Comparison of ENCODE assay signal across 8 cellular contexts in the genomic region with DNA sequence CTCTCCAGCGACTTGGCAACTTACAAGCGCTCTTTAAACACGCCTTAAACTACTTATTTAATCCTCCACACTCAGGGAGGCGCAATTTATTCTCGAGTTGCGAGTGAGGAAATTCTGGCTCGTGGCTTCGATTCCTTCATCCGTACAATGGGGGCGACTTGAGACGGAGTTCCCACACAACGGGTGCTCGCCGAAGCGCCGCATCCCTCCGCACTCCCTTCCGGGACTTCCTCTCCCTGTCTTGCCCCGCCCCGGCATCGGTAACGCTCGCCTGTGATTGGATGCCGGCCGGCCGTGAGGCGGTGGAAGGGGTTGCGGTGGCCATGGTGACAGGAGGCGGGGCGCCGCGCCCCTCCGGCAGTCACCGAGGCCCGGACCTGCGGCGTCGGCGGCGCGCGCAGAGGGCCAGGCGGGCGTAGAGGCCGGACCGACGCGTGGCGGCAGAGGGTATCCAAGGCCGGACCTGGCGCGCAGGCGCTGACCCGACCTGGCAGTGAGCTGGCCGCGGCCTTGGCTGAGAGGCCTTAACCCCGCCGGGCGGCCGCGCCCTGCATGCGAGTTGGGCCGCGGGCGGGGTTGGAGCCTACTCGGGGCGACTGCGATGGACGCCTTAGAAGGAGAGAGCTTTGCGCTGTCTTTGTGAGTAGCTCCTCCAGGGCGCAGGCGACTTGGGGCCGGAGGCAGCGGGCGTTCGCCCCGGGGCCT. TPM values are rescaled to one million over a fixed set of nuclear protein-coding genes. Genes with fewer than 3 reads are reported as not detected.
DNase-seq lines count a peak whose midpoint lies in the region; ATAC-seq and TF ChIP-seq lines count a peak whose summit lies in the region.

A gene (plus strand): TSS at position 493 of the 705 bp plus-strand sequence. CDS start 109 bp downstream, at position 602.

- intact Hi-C loops in OCI-LY7 (cut with micrococcal nuclease; ENCODE audit: unreplicated experiment): loop anchor here (1.0 to 5.0 kb wide), 2 partner anchors 54 to 58 kb away; a partner anchor contains a TSS

- CTCF ChIA-PET in OCI-LY7 (lab: Charles Lee; ENCODE audit: unreplicated experiment): interaction anchor here (0.8 to 1.0 kb wide), 2 partner anchors 52 to 55 kb away, joined by 3 to 4 read pairs; no protein-coding TSS in a partner anchor

- no peaks in the 10 kb centered on the region for H3K9me2 ChIP-seq in OCI-LY7 (ENCODE audit: insufficient read depth, low read length)

- POLR2A ChIA-PET in OCI-LY7 (lab: Charles Lee): interaction anchor here (0.5 to 1.7 kb wide), 4 partner anchors 9 to 82 kb away, joined by 3 to 12 read pairs (median 3); no protein-coding TSS in a partner anchor

- ATAC-seq in GM21515 (IDR thresholded peaks at IDR 0.05; ENCODE audit: unreplicated experiment): peak; percentile 92

- H3K4me3 ChIP-seq in OCI-LY7 (ENCODE audit: low read depth, low read length, poor library complexity, severe bottlenecking) (peak within 1 kb of the TSS; percentile 85), mononuclear cell (ENCODE audit: low read length) (peak within 1 kb of the TSS; percentile 67)

- peak; percentile 59; the same call in 1 of the 2 replicates for TF ChIP-seq CTCF in OCI-LY7 (conservative IDR thresholded peaks at IDR 0.05; ENCODE audit: low read length)

- H2AFZ ChIP-seq in OCI-LY7 (ENCODE audit: low read length): peak within 1 kb of the TSS; percentile 89

- no peaks in the 10 kb centered on the region for H3K9me3 ChIP-seq in OCI-LY7 (ENCODE audit: low read length)
- no peaks in the 10 kb centered on the region for H3K9me3 ChIP-seq in mononuclear cell (ENCODE audit: low read depth, low read length)

- DNase-seq in DMS 273 (lab: John Stamatoyannopoulos, UW; ENCODE audit: unreplicated experiment) (peak; percentile 99), HuH-7.5 (ENCODE audit: low spot score) (peak; percentile 94), OCI-LY7 (ENCODE audit: low spot score) (peak; percentile 95), activated T-cell treated with anti-CD3 and anti-CD28 coated beads for 24 hours (ENCODE audit: low read depth) (peak; percentile 95), epidermal melanocyte (ENCODE audit: insufficient read length, low spot score) (peak; percentile 98)
- DNase-seq in stimulated activated CD8-positive, alpha-beta memory T cell treated with anti-CD3 and anti-CD28 coated beads, Interleukin-4, amount 100 ng/mL, for 1 hour (ENCODE audit: low read depth in 2 of 2, low spot score in 1 of 2): peak; percentile 93 to 94

- H3K27ac ChIP-seq in OCI-LY7 (ENCODE audit: low read depth, low read length, poor library complexity, severe bottlenecking): peak within 1 kb of the TSS; percentile 60

- H3K4me1 ChIP-seq in OCI-LY7 (ENCODE audit: insufficient read depth, low read length, poor library complexity, severe bottlenecking): peaks cover 31% of the 10 kb centered on the region
- H3K4me1 ChIP-seq in mononuclear cell (ENCODE audit: insufficient read depth, low read length): peaks cover 27% of the 10 kb centered on the region

- H3K79me2 ChIP-seq in OCI-LY7 (ENCODE audit: insufficient read depth, low read depth, low read length): no peaks in the 10 kb centered on the region

- peak within 1 kb of the TSS; percentile 93 for H3K4me2 ChIP-seq in OCI-LY7 (ENCODE audit: low read length)

- BruUV-seq in OCI-LY7 (replicated peaks; lab: Mats Ljungman, UMichigan): no TSS peak

- H3K36me3 ChIP-seq in OCI-LY7 (ENCODE audit: insufficient read depth, low read length): peaks cover 17% of the 10 kb centered on the region

- no peaks in the 10 kb centered on the region for H3K27me3 ChIP-seq in mononuclear cell (ENCODE audit: insufficient read depth, low read length)

- no peaks in the 10 kb centered on the region for H4K20me1 ChIP-seq in OCI-LY7 (ENCODE audit: insufficient read depth, low read length)

RNA-seq across cellular contexts. Expression of the gene that starts here (rescaled TPM):
- 25.4 and 26.6 TPM in 2 replicates for total RNA-seq in OCI-LY7 (2014; rRNA removed; shearing (Covaris generic))
- total RNA-seq in OCI-LY7 (2022): 31.2 and 35.7 TPM in 2 replicates
- total RNA-seq in mononuclear cell: 61.5 TPM

Comparison
In these comparisons a context has a peak if more than half of its experiments do, and no peak if none do; other contexts are left out.
1. Peak in every context shown above with its lines: DNase-seq, ATAC-seq, H3K4me3 ChIP-seq and H3K27ac ChIP-seq.